ENCODE assay signal across 31 cellular contexts in the genomic region with DNA sequence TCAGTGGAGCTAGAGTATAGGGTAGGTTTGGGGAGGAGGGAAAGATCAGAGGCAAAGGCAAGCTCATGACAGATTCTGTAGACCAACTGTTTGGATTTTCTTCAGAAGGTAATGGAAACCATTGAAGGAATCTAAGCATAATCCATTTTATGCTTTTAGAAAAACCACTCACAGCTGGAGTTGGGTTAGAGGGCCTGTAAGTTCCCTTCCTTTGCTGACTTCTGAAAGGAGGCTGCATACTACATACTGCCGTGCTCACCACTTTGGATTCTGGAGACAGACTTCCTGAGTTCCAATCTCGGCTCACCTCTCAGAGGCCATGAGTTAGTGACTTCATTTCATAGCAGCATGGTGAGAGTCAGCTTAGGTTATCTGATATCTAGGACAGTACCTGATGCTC. TPM values are rescaled to one million over a fixed set of nuclear protein-coding genes. Genes with fewer than 3 reads are reported as not detected.
"Had no signal": no experiment of that assay in that cellular context is flagged by ENCODE, and none has a peak within 500 bp of the region (broad histone marks: within the 10 kb centered on the region; RNA-seq: fewer than 3 reads in every experiment).

No MANE protein-coding gene starts in this region.

- H3K27ac ChIP-seq: ascending aorta, body of pancreas, brain microvascular endothelial cell, breast epithelium, WERI-Rb-1 had no signal

- H3K27me3 ChIP-seq: ascending aorta, body of pancreas, breast epithelium had no signal

- DNase-seq: activated CD4-positive, alpha-beta memory T cell treated with anti-CD3 and anti-CD28 coated beads, Interleukin-2, amount 10 ng/mL, durations not matched to agents 7 days and 5 days; activated CD4-positive, alpha-beta T cell treated with anti-CD3 and anti-CD28 coated beads for 1 hour; activated CD4-positive, alpha-beta T cell treated with anti-CD3 and anti-CD28 coated beads for 36 hours; activated CD4-positive, alpha-beta T cell treated with anti-CD3 and anti-CD28 coated beads for 48 hours; activated CD4-positive, alpha-beta T cell treated with anti-CD3 and anti-CD28 coated beads, Interleukin-2, amount 10 ng/mL, durations not matched to agents 7 days and 5 days; activated CD4-positive, alpha-beta T cell treated with anti-CD3 and anti-CD28 coated beads, Interleukin-2, amount 50 U/mL, for 48 hours; activated CD4-positive, CD25-positive, alpha-beta regulatory T cell; activated CD8-positive, alpha-beta memory T cell treated with anti-CD3 and anti-CD28 coated beads for 24 hours; activated CD8-positive, alpha-beta memory T cell treated with anti-CD3 and anti-CD28 coated beads, Interleukin-2, amount 10 ng/mL, durations not matched to agents 7 days and 5 days; activated CD8-positive, alpha-beta T cell treated with anti-CD3 and anti-CD28 coated beads, Interleukin-2, amount 10 ng/mL, durations not matched to agents 7 days and 5 days; activated effector memory CD4-positive, alpha-beta T cell treated with Interleukin-2 at 50 U/mL for 16 hours; activated gamma-delta T cell; activated naive CD4-positive, alpha-beta T cell treated with anti-CD3 and anti-CD28 coated beads, Interleukin-2, amount 10 ng/mL, durations not matched to agents 7 days and 5 days; activated naive CD4-positive, alpha-beta T cell treated with Interleukin-2 at 50 U/mL for 16 hours; activated naive CD8-positive, alpha-beta T cell treated with anti-CD3 and anti-CD28 coated beads, Interleukin-2, amount 10 ng/mL, durations not matched to agents 7 days and 5 days; activated naive CD8-positive, alpha-beta T cell treated with anti-CD3 and anti-CD28 coated beads, Interleukin-2, amount 50 U/mL, for 24 hours; activated T-cell treated with anti-CD3 and anti-CD28 coated beads, Interleukin-2, amount 50 U/mL, for 24 hours; activated T-cell treated with anti-CD3 and anti-CD28 coated beads, Interleukin-2, amount 50 U/mL, for 48 hours; amygdala; anterior cingulate cortex; body of pancreas; brain microvascular endothelial cell; central memory CD4-positive, alpha-beta T cell; T-helper 1 cell; T-helper 2 cell; T-helper 9 cell; WERI-Rb-1 had no signal

- H3K4me3 ChIP-seq: ascending aorta, body of pancreas, breast epithelium had no signal

- H3K9me3 ChIP-seq: ascending aorta, body of pancreas, breast epithelium had no signal

- H3K4me1 ChIP-seq: ascending aorta, body of pancreas, breast epithelium had no signal

- H3K36me3 ChIP-seq: ascending aorta, brain microvascular endothelial cell, breast epithelium, WERI-Rb-1 had no signal

RNA-seq across cellular contexts. Expression of a gene that starts 6.4 kb away (rescaled TPM):
- total RNA-seq: activated CD4-positive, alpha-beta memory T cell treated with anti-CD3 and anti-CD28 coated beads, Interleukin-2, amount 10 ng/mL, durations not matched to agents 7 days and 5 days; activated CD4-positive, alpha-beta T cell treated with anti-CD3 and anti-CD28 coated beads for 36 hours; activated CD4-positive, alpha-beta T cell treated with anti-CD3 and anti-CD28 coated beads, Interleukin-2, amount 10 ng/mL, durations not matched to agents 7 days and 5 days; activated CD8-positive, alpha-beta memory T cell treated with anti-CD3 and anti-CD28 coated beads, Interleukin-2, amount 10 ng/mL, durations not matched to agents 7 days and 5 days; activated CD8-positive, alpha-beta T cell treated with anti-CD3 and anti-CD28 coated beads, Interleukin-2, amount 10 ng/mL, durations not matched to agents 7 days and 5 days; activated naive CD8-positive, alpha-beta T cell treated with anti-CD3 and anti-CD28 coated beads, Interleukin-2, amount 10 ng/mL, durations not matched to agents 7 days and 5 days; activated T-helper 2 cell treated with anti-CD3 and anti-CD28 coated beads, Interferon-gamma antibody, Interleukin-2, Interleukin-4, amounts not matched to agents 10 μg/mL and 5 μg/mL and 100 μg/mL, durations not matched to agents 14 hours and 24 hours and 36 hours; ascending aorta; body of pancreas; cardiac septum had no signal
